In genomic region chr15:67232591-67232990, GRCh38 we compare ENCODE assay signal across 27 cellular contexts.
"Had no signal": no experiment of that assay in that cellular context is flagged by ENCODE, and none has a peak within 500 bp of the region (broad histone marks: within the 10 kb centered on the region; RNA-seq: fewer than 3 reads in every experiment).

No MANE protein-coding gene starts in this region.

- DNase-seq: activated CD4-positive, alpha-beta T cell treated with anti-CD3 and anti-CD28 coated beads for 36 hours; activated CD8-positive, alpha-beta memory T cell treated with anti-CD3 and anti-CD28 coated beads, Interleukin-2, amount 50 U/mL, for 4 hours; activated CD8-positive, alpha-beta T cell treated with anti-CD3 and anti-CD28 coated beads for 36 hours; activated gamma-delta T cell treated with Interleukin-2 at 50 U/mL for 16 hours; activated naive CD4-positive, alpha-beta T cell treated with anti-CD3 and anti-CD28 coated beads, Interleukin-2, amount 10 ng/mL, durations not matched to agents 7 days and 5 days; activated naive CD8-positive, alpha-beta T cell treated with anti-CD3 and anti-CD28 coated beads for 36 hours; activated T-cell treated with anti-CD3 and anti-CD28 coated beads, Interleukin-2, amount 50 U/mL, for 72 hours; anterior cingulate cortex; IMR-90; KG1; MG63; MV-4-11; NCI-H1092 treated with DMSO at 0.1 percent for 48 hours; NCI-H1417 treated with DMSO at 0.1 percent for 48 hours; NCI-H1694; NCI-H2029; NCI-H2107; NCI-H2171 treated with DMSO at 0.1 percent for 48 hours; NCI-H226; NCI-H69; PC-3; SHP77; T-helper 2 cell; T1000 had no signal

- H3K27ac ChIP-seq: breast epithelium had no signal

- FAIRE-seq: RCC 7860, TTC549 had no signal

- ATAC-seq: activated CD4-positive, alpha-beta T cell treated with anti-CD3 and anti-CD28 coated beads for 36 hours; activated CD8-positive, alpha-beta T cell treated with anti-CD3 and anti-CD28 coated beads for 36 hours; activated T-cell treated with anti-CD3 and anti-CD28 coated beads, Interleukin-2, amount 50 U/mL, for 72 hours; PC-3 had no signal

- H3K27me3 ChIP-seq: breast epithelium, MG63 had no signal

- H3K36me3 ChIP-seq: breast epithelium had no signal

- H3K4me3 ChIP-seq: breast epithelium, MG63 had no signal

- H3K4me1 ChIP-seq: breast epithelium had no signal

- H3K9me3 ChIP-seq: breast epithelium, MG63 had no signal
